Comparison of ENCODE assay signal across 14 cellular contexts in the genomic region with DNA sequence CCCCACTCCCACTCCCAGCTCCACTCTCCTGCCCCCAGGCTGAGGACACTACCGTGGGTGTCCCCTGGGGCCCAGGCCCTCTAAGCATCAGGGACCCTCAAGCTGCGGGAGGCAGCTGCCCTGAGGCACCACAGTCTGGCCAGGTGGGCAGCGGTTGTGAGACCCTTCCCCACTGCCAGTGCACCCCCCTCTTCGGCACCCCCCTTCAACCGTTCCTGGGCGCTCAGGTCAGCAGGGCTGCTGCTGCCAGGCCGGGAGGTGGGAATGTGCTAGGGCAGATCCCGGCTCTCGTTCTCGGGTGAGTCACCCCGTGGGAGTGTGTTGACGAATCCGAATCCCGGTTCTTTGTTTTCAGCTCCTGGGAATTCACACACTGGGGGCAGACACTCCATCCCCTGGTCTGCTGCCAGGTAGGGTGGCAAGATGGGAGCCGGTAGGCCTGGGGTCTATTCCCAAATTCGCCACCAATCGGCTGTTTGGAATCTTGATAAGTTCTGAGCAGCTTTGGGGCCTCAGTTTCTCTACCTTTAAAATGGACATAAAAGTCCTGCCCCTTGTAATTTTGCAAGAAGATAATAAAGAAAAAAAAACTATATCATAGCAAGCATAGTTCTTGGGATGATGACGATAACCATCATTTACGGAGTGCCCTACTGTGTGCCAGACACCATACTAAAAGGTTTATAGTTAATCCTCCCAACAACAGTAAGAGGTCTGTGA. TPM values are rescaled to one million over a fixed set of nuclear protein-coding genes. Genes with fewer than 3 reads are reported as not detected.
DNase-seq lines count a peak whose midpoint lies in the region; ATAC-seq and TF ChIP-seq lines count a peak whose summit lies in the region.
"Had no signal": no experiment of that assay in that cellular context is flagged by ENCODE, and none has a peak within 500 bp of the region (broad histone marks: within the 10 kb centered on the region; RNA-seq: fewer than 3 reads in every experiment).

No MANE protein-coding gene starts in this region.

- H3K36me3 Mint-ChIP-seq in H9 (ENCODE audit: insufficient read depth in 1 of 3, low read depth in 3 of 3): no peaks in the 10 kb centered on the region; a peak in 1 of 7 replicates

- peak; percentile 52 for DNase-seq in H9
- peak; percentile 92 for DNase-seq in RWPE2 (ENCODE audit: low spot score)
- peak; percentile 26 for DNase-seq in fibroblast of peridontal ligament (ENCODE audit: extremely low read depth)
- DNase-seq in cerebellar cortex (ENCODE audit: low spot score): no peak
- DNase-seq in NCI-H82 treated with DMSO at 0.1 percent for 48 hours (lab: John Stamatoyannopoulos, UW; ENCODE audit: unreplicated experiment): no peak
- no peak for DNase-seq in activated CD4-positive, alpha-beta T cell treated with anti-CD3 and anti-CD28 coated beads for 1 hour
- DNase-seq: activated T-cell treated with anti-CD3 and anti-CD28 coated beads for 4 hours, GDM1, Karpas-422, NCI-H524 treated with DMSO at 0.1 percent for 48 hours, pancreas, SW 1271 had no signal

- no peak overlapping the region for H3T11ph ChIP-seq in H9 (ENCODE audit: low read length)

- H4K91ac ChIP-seq in H9 (ENCODE audit: insufficient read length, low read depth, low read length): no peak overlapping the region

- H3K9me3 Mint-ChIP-seq in H9: no peaks in the 10 kb centered on the region

- no CpG with 5 or more reads among the region's 19 CpGs for WGBS in H9 (ENCODE audit: extremely low coverage, insufficient read length, low lambda C conversion rate)
- 65 to 80% methylated on average over 3 to 6 of the region's 19 CpGs for WGBS in gastroesophageal sphincter (ENCODE audit: low coverage in 1 of 2), 2 donors

- no peak overlapping the region for H2BK20ac ChIP-seq in H9 (ENCODE audit: low read depth, low read length, poor library complexity, severe bottlenecking)

- TF ChIP-seq POLR2A in gastroesophageal sphincter (IDR thresholded peaks at IDR 0.05): no peak

- H4K8ac ChIP-seq in H9 (replicated peaks; ENCODE audit: insufficient read length, low read depth, low read length): no peak overlapping the region

- H3K4me1 Mint-ChIP-seq in H9: peaks cover 11 to 41% of the 10 kb centered on the region in 2 experiments

- H4K20me1 ChIP-seq in H9 (ENCODE audit: control insufficient read depth, insufficient read depth, insufficient read length): no peaks in the 10 kb centered on the region

- TF ChIP-seq CTCF in H9 (conservative IDR thresholded peaks at IDR 0.05): no peak
- TF ChIP-seq CTCF in RWPE2 (IDR thresholded peaks at IDR 0.05; ENCODE audit: poor library complexity, severe bottlenecking): no peak
- no peak for TF ChIP-seq CTCF in gastroesophageal sphincter (IDR thresholded peaks at IDR 0.05)

- H3K79me2 ChIP-seq in H9 (ENCODE audit: insufficient read depth, low read length): no peaks in the 10 kb centered on the region

- H3K4me3 ChIP-seq in RWPE2 (ENCODE audit: severe bottlenecking) (no peak overlapping the region), skin epidermis (no peak overlapping the region), gastroesophageal sphincter (no peak overlapping the region)
- H3K4me3 ChIP-seq: pancreas had no signal

- no peak overlapping the region for H2AFZ ChIP-seq in H9 (ENCODE audit: low read length)

- H3K18ac ChIP-seq in H9 (ENCODE audit: insufficient read length, low read depth, low read length): no peak overlapping the region

- H2BK15ac ChIP-seq in H9 (ENCODE audit: low read depth, low read length): no peak overlapping the region

- no peaks in the 10 kb centered on the region for H3K9me3 ChIP-seq in H9 (ENCODE audit: control insufficient read depth, low read depth, low read length)
- H3K9me3 ChIP-seq in RWPE2 (ENCODE audit: severe bottlenecking): no peaks in the 10 kb centered on the region
- no peaks in the 10 kb centered on the region for H3K9me3 ChIP-seq in gastroesophageal sphincter
- H3K9me3 ChIP-seq: pancreas had no signal

- no peak overlapping the region for H2AK5ac ChIP-seq in H9 (ENCODE audit: insufficient read length, low read length)

- no peak overlapping the region for H2BK12ac ChIP-seq in H9 (ENCODE audit: insufficient read length, low read depth, low read length)

- H3K36me3 ChIP-seq in RWPE2 (ENCODE audit: low read depth) (no peaks in the 10 kb centered on the region), gastroesophageal sphincter (no peaks in the 10 kb centered on the region)
- H3K36me3 ChIP-seq: pancreas had no signal

- no peak overlapping the region for H4K5ac ChIP-seq in H9 (ENCODE audit: insufficient read length, low read depth, low read length)

- no peak overlapping the region for H3K23ac ChIP-seq in H9 (ENCODE audit: insufficient read length, low read depth, low read length)

- peak; percentile 98 for ATAC-seq in RWPE2 (ENCODE audit: low read depth)
- ATAC-seq in gastroesophageal sphincter: no peak

- no peaks in the 10 kb centered on the region for H3K79me1 ChIP-seq in H9 (ENCODE audit: insufficient read depth, low read depth, low read length, poor library complexity, severe bottlenecking)

- H3K27ac ChIP-seq in H9 (ENCODE audit: insufficient read length, low read depth, low read length): no peak overlapping the region
- peak overlapping the region; percentile 36 for H3K27ac ChIP-seq in RWPE2 (ENCODE audit: poor library complexity, severe bottlenecking)
- peak overlapping the region in 15 of 21 experiments; percentile 12 to 78 (median 58) for H3K27ac ChIP-seq in skin epidermis
- H3K27ac ChIP-seq in gastroesophageal sphincter: no peak overlapping the region
- H3K27ac ChIP-seq: pancreas had no signal

- H3K56ac ChIP-seq in H9 (ENCODE audit: insufficient read length, low read depth, low read length): no peak overlapping the region

- H3K23me2 ChIP-seq in H9 (ENCODE audit: insufficient read length, low read depth, low read length, poor library complexity, severe bottlenecking): no peaks in the 10 kb centered on the region

- no peak overlapping the region for H3K9ac ChIP-seq in H9 (ENCODE audit: extremely low read depth, insufficient read length, low read length)

- H3K4me2 ChIP-seq in H9 (ENCODE audit: insufficient read depth, insufficient read length, low read length): no peak overlapping the region

- H2BK120ac ChIP-seq in H9 (ENCODE audit: low read depth, low read length, poor library complexity, severe bottlenecking): no peak overlapping the region

- no peak overlapping the region for H3K4ac ChIP-seq in H9 (ENCODE audit: low read depth, low read length)

- H3K14ac ChIP-seq in H9 (ENCODE audit: insufficient read depth, low read length): no peak overlapping the region

- no peak overlapping the region for H3K27ac Mint-ChIP-seq in H9

- peaks cover 9% of the 10 kb centered on the region for H3K27me3 Mint-ChIP-seq in H9 (ENCODE audit: low read depth)

- no peak overlapping the region for H3K4me3 Mint-ChIP-seq in H9

- no peak overlapping the region for H2BK5ac ChIP-seq in H9 (ENCODE audit: insufficient read length, low read length)

- no peak for TF ChIP-seq EP300 in gastroesophageal sphincter (IDR thresholded peaks at IDR 0.05)

- H3K27me3 ChIP-seq in H9 (ENCODE audit: insufficient read depth, low read length) (no peaks in the 10 kb centered on the region), RWPE2 (ENCODE audit: insufficient read depth, poor library complexity, severe bottlenecking) (no peaks in the 10 kb centered on the region), gastroesophageal sphincter (peaks cover 28% of the 10 kb centered on the region)
- H3K27me3 ChIP-seq: pancreas had no signal

- H3K4me1 ChIP-seq in H9 (ENCODE audit: insufficient read depth, low read length) (no peaks in the 10 kb centered on the region), RWPE2 (ENCODE audit: insufficient read depth, poor library complexity, severe bottlenecking) (peaks cover 11% of the 10 kb centered on the region), gastroesophageal sphincter (peaks cover 0 to 4% (median 0%) of the 10 kb centered on the region in 3 donors)
- H3K4me1 ChIP-seq: pancreas had no signal

RNA-seq across cellular contexts. Expression of gene CASZ1, which starts 28.5 kb away (rescaled TPM):
- 2.3 and 3.9 TPM in 2 replicates for total RNA-seq in H9 (2021)
- 10 to 100 TPM; 22.1 to 47.4 (median 28.0) TPM for total RNA-seq in gastroesophageal sphincter

Comparison
In these comparisons a context has a peak if more than half of its experiments do, and no peak if none do; other contexts are left out.
1. DNase-seq: peak in H9 (single experiment), RWPE2 (single experiment) and fibroblast of peridontal ligament (single experiment); none in cerebellar cortex (single experiment), NCI-H82 treated with DMSO at 0.1 percent for 48 hours (single experiment) and activated CD4-positive, alpha-beta T cell treated with anti-CD3 and anti-CD28 coated beads for 1 hour (single experiment).
2. H3K27ac ChIP-seq: peak in RWPE2 (single experiment) and skin epidermis (15 of 21); none in H9 (single experiment) and gastroesophageal sphincter (0 of 4).